6 cellular contexts compared by ENCODE assay signal in genomic region chr12:32714772-32715171, GRCh38.
"Had no signal": no experiment of that assay in that cellular context is flagged by ENCODE, and none has a peak within 500 bp of the region (broad histone marks: within the 10 kb centered on the region; RNA-seq: fewer than 3 reads in every experiment).

No MANE protein-coding gene starts in this region.

- ATAC-seq: HepG2, K562 had no signal

- H3K27ac ChIP-seq: HL-60 had no signal

- DNase-seq: IMR-90, KBM-7, KG1 had no signal

- H3K4me3 ChIP-seq: K562 had no signal
